Comparison of ENCODE assay signal across 19 cellular contexts in the genomic region with DNA sequence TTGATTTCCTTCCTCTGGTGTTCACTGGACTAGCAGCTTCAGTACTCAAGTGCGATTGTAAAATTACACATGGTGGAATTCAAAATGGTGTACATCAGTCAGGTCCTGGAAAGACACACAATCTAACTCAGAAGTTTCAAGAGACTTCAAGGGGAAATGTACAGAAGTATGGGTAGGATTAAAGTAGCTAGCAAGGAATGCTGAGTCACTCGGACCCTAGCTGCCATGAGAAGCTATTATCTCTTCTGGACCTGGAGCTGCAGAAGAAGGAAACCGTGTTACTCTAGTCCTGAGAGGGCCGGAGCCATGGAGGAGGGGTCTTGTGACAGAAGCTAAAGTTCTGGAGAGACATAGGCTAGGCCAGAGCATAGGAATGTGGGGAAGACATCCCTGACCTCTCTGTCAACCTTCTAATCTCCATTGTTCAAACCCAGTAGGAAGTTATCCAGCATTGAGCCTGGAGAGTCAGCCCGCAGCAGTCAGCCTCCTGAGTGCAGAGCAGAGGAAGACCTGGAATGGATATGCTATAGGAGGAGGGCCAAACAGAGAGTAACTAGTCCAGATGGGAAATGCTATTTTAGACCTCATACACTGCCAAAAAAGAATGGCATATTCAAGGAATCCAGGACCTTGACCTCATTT.
DNase-seq lines count a peak whose midpoint lies in the region; ATAC-seq and TF ChIP-seq lines count a peak whose summit lies in the region.
"Had no signal": no experiment of that assay in that cellular context is flagged by ENCODE, and none has a peak within 500 bp of the region (broad histone marks: within the 10 kb centered on the region; RNA-seq: fewer than 3 reads in every experiment).

No MANE protein-coding gene starts in this region.

- no peak overlapping the region for H2BK12ac ChIP-seq in neuronal stem cell (ENCODE audit: low read length)

- no CpG with 5 or more reads among the region's 5 CpGs for WGBS in neuronal stem cell (ENCODE audit: extremely low coverage in 2 of 2, insufficient read length in 2 of 2, insufficient replicate concordance in 1 of 2), 2 donors
- 46 to 57% methylated on average over 5 of the region's 5 CpGs for WGBS in aorta, 2 donors

- no peak overlapping the region for H4K8ac ChIP-seq in neuronal stem cell (ENCODE audit: low read depth, low read length)

- H3K27me3 ChIP-seq in right atrium auricular region (no peaks in the 10 kb centered on the region), neuronal stem cell (ENCODE audit: control insufficient read depth in 3 of 3, insufficient read depth in 3 of 3, low read depth in 1 of 3, low read length in 3 of 3) (no peaks in the 10 kb centered on the region), aorta (ENCODE audit: control insufficient read depth in 1 of 2, insufficient read depth in 2 of 2, low read length in 1 of 2) (no peaks in the 10 kb centered on the region)
- H3K27me3 ChIP-seq: BE2C, colonic mucosa, suprapubic skin had no signal

- H2AFZ ChIP-seq in neuronal stem cell (ENCODE audit: low read length) = peak overlapping the region; percentile 82

- H3K18ac ChIP-seq in neuronal stem cell (ENCODE audit: low read length) = no peak overlapping the region

- H3K9me3 ChIP-seq in right atrium auricular region = no peaks in the 10 kb centered on the region
- no peaks in the 10 kb centered on the region for H3K9me3 ChIP-seq in neuronal stem cell (replicated peaks in 1 of 2; ENCODE audit: control insufficient read depth in 2 of 2, insufficient read depth in 1 of 2, low read depth in 1 of 2, low read length in 2 of 2)
- no peaks in the 10 kb centered on the region for H3K9me3 ChIP-seq in aorta (ENCODE audit: control insufficient read depth, low read length)
- H3K9me3 ChIP-seq: BE2C, colonic mucosa, suprapubic skin had no signal

- ATAC-seq in Right ventricle myocardium superior (ENCODE audit: poor library complexity) (peak; percentile 77), left cardiac atrium (peak; percentile 58 to 81), aorta (ENCODE audit: low FRiP score) (peak; percentile 41)
- ATAC-seq: activated CD8-positive, alpha-beta memory T cell treated with anti-CD3 and anti-CD28 coated beads, Interleukin-2, amount 10 ng/mL, durations not matched to agents 7 days and 5 days; HCT116; natural killer cell treated with Interleukin-12 subunit alpha and Interleukin-12 subunit beta and Interleukin-15 and Interleukin-18, amount 100 ng/mL, for 72 hours had no signal

- no peak overlapping the region for H3K9ac ChIP-seq in neuronal stem cell (ENCODE audit: low read depth, low read length, poor library complexity)

- H2AK5ac ChIP-seq in neuronal stem cell (ENCODE audit: low read depth, low read length) = no peak overlapping the region

- H3K36me3 ChIP-seq in right atrium auricular region (no peaks in the 10 kb centered on the region), neuronal stem cell (replicated peaks in 1 of 2; ENCODE audit: control insufficient read depth in 2 of 2, insufficient read depth in 2 of 2, low read length in 2 of 2) (no peaks in the 10 kb centered on the region), aorta (ENCODE audit: control insufficient read depth in 1 of 2, insufficient read depth in 2 of 2, low read length in 1 of 2) (no peaks in the 10 kb centered on the region)
- H3K36me3 ChIP-seq: BE2C, colonic mucosa, suprapubic skin had no signal

- H3K79me1 ChIP-seq in neuronal stem cell (ENCODE audit: low read depth, low read length) = no peaks in the 10 kb centered on the region

- H3K14ac ChIP-seq in neuronal stem cell (ENCODE audit: low read length) = no peak overlapping the region

- H2BK5ac ChIP-seq in neuronal stem cell (ENCODE audit: low read length) = no peak overlapping the region

- no peak overlapping the region for H3K4ac ChIP-seq in neuronal stem cell (ENCODE audit: low read length)

- peaks cover 0 to 40% of the 10 kb centered on the region in 2 donors for H3K4me1 ChIP-seq in right atrium auricular region
- H3K4me1 ChIP-seq in neuronal stem cell (ENCODE audit: control insufficient read depth in 2 of 2, insufficient read depth in 1 of 2, low read depth in 1 of 2, low read length in 2 of 2) = peaks cover 0 to 5% of the 10 kb centered on the region in 2 donors
- peaks cover 0 to 17% of the 10 kb centered on the region in 2 donors for H3K4me1 ChIP-seq in aorta (ENCODE audit: control insufficient read depth in 1 of 2, insufficient read depth in 2 of 2, low read length in 2 of 2)
- H3K4me1 ChIP-seq: BE2C, colonic mucosa had no signal

- peak overlapping the region; percentile 2 for H3K4me2 ChIP-seq in neuronal stem cell (ENCODE audit: insufficient read depth, low read length, poor library complexity, severe bottlenecking)

- DNase-seq in Right ventricle myocardium superior = no peak
- no peak for DNase-seq in right atrium auricular region (ENCODE audit: low spot score)
- DNase-seq in left cardiac atrium = no peak
- peak; percentile 44 for DNase-seq in neuronal stem cell (ENCODE audit: low spot score)
- no peak for DNase-seq in aorta
- no peak for DNase-seq in GDM1 (lab: John Stamatoyannopoulos, UW)
- no peak for DNase-seq in SK-N-DZ (ENCODE audit: low spot score)
- DNase-seq in activated CD4-positive, CD25-positive, alpha-beta regulatory T cell (lab: John Stamatoyannopoulos, UW) = no peak
- DNase-seq: activated CD4-positive, alpha-beta T cell treated with anti-CD3 and anti-CD28 coated beads, Interleukin-2, amount 10 ng/mL, durations not matched to agents 24 days and 14 days; activated CD8-positive, alpha-beta memory T cell treated with anti-CD3 and anti-CD28 coated beads, Interleukin-2, amount 10 ng/mL, durations not matched to agents 7 days and 5 days; BE2C; colonic mucosa; DMS79; NCI-H1417; NCI-H510A treated with DMSO at 0.1 percent for 48 hours had no signal

- H2BK15ac ChIP-seq in neuronal stem cell (ENCODE audit: low read length) = no peak overlapping the region

- no peak overlapping the region for H2BK120ac ChIP-seq in neuronal stem cell (ENCODE audit: low read depth, low read length)

- H3K4me3 ChIP-seq in right atrium auricular region (no peak overlapping the region), neuronal stem cell (ENCODE audit: low read length in 2 of 2) (no peak overlapping the region), aorta (ENCODE audit: low read length in 2 of 2) (no peak overlapping the region)
- H3K4me3 ChIP-seq: colonic mucosa, suprapubic skin had no signal

- no peak for TF ChIP-seq CTCF in right atrium auricular region (IDR thresholded peaks at IDR 0.05)

- H3K23ac ChIP-seq in neuronal stem cell (ENCODE audit: low read depth, low read length, poor library complexity) = no peak overlapping the region

- no peak overlapping the region for H3K27ac ChIP-seq in right atrium auricular region
- no peak overlapping the region for H3K27ac ChIP-seq in neuronal stem cell (replicated peaks; ENCODE audit: low read length)
- no peak overlapping the region for H3K27ac ChIP-seq in aorta (ENCODE audit: low read depth in 1 of 2, low read length in 2 of 2)
- H3K27ac ChIP-seq: colonic mucosa, RWPE1, suprapubic skin had no signal

- intact Hi-C loops in Right ventricle myocardium superior (cut with DNase I) (no loop called here), left cardiac atrium (cut with DNase I) (no loop called here), aorta (cut with DNase I) (no loop called here)

- no peak overlapping the region for H4K91ac ChIP-seq in neuronal stem cell (ENCODE audit: low read depth, low read length, poor library complexity)
